ENCODE assay signal across 30 cellular contexts in the genomic region with DNA sequence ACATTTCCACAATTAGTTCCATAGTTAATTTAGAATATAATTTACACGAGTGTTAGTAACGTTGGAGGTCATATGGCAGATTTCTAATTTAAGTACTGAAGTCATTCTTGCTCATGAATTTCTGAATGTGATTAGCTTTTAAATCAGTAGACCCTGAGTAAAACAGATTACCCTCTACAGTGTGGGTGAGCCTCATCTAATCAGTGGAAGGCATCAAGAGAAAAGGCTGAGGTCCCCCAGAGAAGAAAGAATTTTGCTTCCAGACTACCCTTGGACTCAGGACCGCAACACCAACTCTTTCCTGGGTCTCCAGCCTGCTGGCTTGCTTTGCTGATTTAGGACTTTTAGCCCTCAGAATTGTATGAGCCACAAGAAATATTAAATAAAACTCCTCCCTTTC.
"Had no signal": no experiment of that assay in that cellular context is flagged by ENCODE, and none has a peak within 500 bp of the region (broad histone marks: within the 10 kb centered on the region; RNA-seq: fewer than 3 reads in every experiment).

No MANE protein-coding gene starts in this region.

- H3K36me3 Mint-ChIP-seq: natural killer cell; neural progenitor cell; stimulated activated memory B cell treated with anti-CD40 and anti-IgM and Interleukin-4, amounts not matched to agents 10 μg/mL and 1 μg/mL and 100 μg/mL, for 72 hours; type B pancreatic cell had no signal

- H3K4me1 ChIP-seq: neural progenitor cell, parathyroid adenoma, psoas muscle, suprapubic skin, testis, tibial artery, transverse colon, upper lobe of right lung, uterus had no signal

- H3K9me3 ChIP-seq: psoas muscle, suprapubic skin, testis, tibial artery, transverse colon, upper lobe of right lung, uterus had no signal

- H3K79me2 ChIP-seq: parathyroid adenoma had no signal

- H2AFZ ChIP-seq: neural progenitor cell, parathyroid adenoma had no signal

- DNase-seq: natural killer cell; occipital lobe; ovary; psoas muscle; right cardiac atrium; spleen; stimulated activated CD4-positive, alpha-beta T cell treated with anti-CD3 and anti-CD28 coated beads, Interleukin-12 subunit alpha, Interleukin-12 subunit beta, amount 100 ng/mL, for 4 hours; stimulated activated CD4-positive, alpha-beta T cell treated with anti-CD3 and anti-CD28 coated beads, Interleukin-1b, Interleukin-23, amount 100 ng/mL, for 48 hours; stimulated activated CD4-positive, alpha-beta T cell treated with anti-CD3 and anti-CD28 coated beads, Interleukin-4, amount 100 ng/mL, for 1 hour; stimulated activated CD4-positive, alpha-beta T cell treated with anti-CD3 and anti-CD28 coated beads, Interleukin-4, amount 100 ng/mL, for 4 hours; stimulated activated CD8-positive, alpha-beta memory T cell treated with anti-CD3 and anti-CD28 coated beads, Interleukin-4, amount 100 ng/mL, for 48 hours; stimulated activated naive CD4-positive, alpha-beta T cell; stimulated activated naive CD8-positive, alpha-beta T cell treated with anti-CD3 and anti-CD28 coated beads, Interleukin-15, amount 100 ng/mL, for 72 hours; stimulated activated naive CD8-positive, alpha-beta T cell treated with anti-CD3 and anti-CD28 coated beads, Interleukin-15, Interleukin-2, amounts not matched to agents 100 U/mL and 50 U/mL, for 24 hours; substantia nigra; testis; tibial artery; transverse colon; upper lobe of right lung; uterus had no signal

- H3K4me2 ChIP-seq: neural progenitor cell, smooth muscle cell had no signal

- H3K4me3 ChIP-seq: neural progenitor cell, ovary, psoas muscle, skin epidermis, smooth muscle cell, spleen, suprapubic skin, testis, tibial artery, transverse colon, upper lobe of right lung, uterus had no signal

- H3K9me3 Mint-ChIP-seq: natural killer cell; nephron; neural progenitor cell; stimulated activated memory B cell treated with anti-CD40 and anti-IgM and Interleukin-4, amounts not matched to agents 10 μg/mL and 1 μg/mL and 100 μg/mL, for 72 hours; stimulated activated naive CD8-positive, alpha-beta T cell treated with anti-CD3 and anti-CD28 coated beads, Interleukin-15, amount 100 ng/mL, for 72 hours; type B pancreatic cell had no signal

- H3K4me3 Mint-ChIP-seq: natural killer cell; nephron; neural progenitor cell; stimulated activated memory B cell treated with anti-CD40 and anti-IgM and Interleukin-4, amounts not matched to agents 10 μg/mL and 1 μg/mL and 100 μg/mL, for 72 hours; stimulated activated naive CD8-positive, alpha-beta T cell treated with anti-CD3 and anti-CD28 coated beads, Interleukin-15, amount 100 ng/mL, for 72 hours; type B pancreatic cell had no signal

- H3K27ac ChIP-seq: neural progenitor cell, ovary, parathyroid adenoma, psoas muscle, skin epidermis, spleen, suprapubic skin, testis, tibial artery, transverse colon, upper lobe of right lung, uterus had no signal

- H3K9ac ChIP-seq: neural progenitor cell, parathyroid adenoma had no signal

- H3K27ac Mint-ChIP-seq: natural killer cell; nephron; neural progenitor cell; progenitor cell of endocrine pancreas; stimulated activated memory B cell treated with anti-CD40 and anti-IgM and Interleukin-4, amounts not matched to agents 10 μg/mL and 1 μg/mL and 100 μg/mL, for 72 hours; type B pancreatic cell had no signal

- H3K27me3 ChIP-seq: ovary, testis had no signal

- ATAC-seq: natural killer cell; psoas muscle; right cardiac atrium; sciatic nerve; stimulated activated memory B cell treated with anti-CD40 and anti-IgM and Interleukin-4, amounts not matched to agents 10 μg/mL and 1 μg/mL and 100 μg/mL, for 72 hours; stimulated activated naive CD8-positive, alpha-beta T cell treated with anti-CD3 and anti-CD28 coated beads, Interleukin-15, amount 100 ng/mL, for 72 hours; stimulated activated naive CD8-positive, alpha-beta T cell treated with anti-CD3 and anti-CD28 coated beads, Interleukin-15, Interleukin-2, amounts not matched to agents 100 U/mL and 50 U/mL, for 24 hours; upper lobe of right lung had no signal

- H3K4me1 Mint-ChIP-seq: nephron had no signal

- H3K36me3 ChIP-seq: neural progenitor cell, ovary, spleen, suprapubic skin, tibial artery, transverse colon, upper lobe of right lung, uterus had no signal
